In genomic region chr4:176321589-176321988, GRCh38 we compare ENCODE assay signal across 1 cellular context.
TF ChIP-seq lines count a peak whose summit lies in the region.

No MANE protein-coding gene starts in this region.

TF ChIP-seq in GM12878, 131 proteins besides CTCF, POLR2A, EP300 and RAD21:
- TF ChIP-seq TAF1 (IDR thresholded peaks at IDR 0.05; ENCODE audit: borderline replicate concordance, low read depth, low read length): no peak
- peak; percentile 49; the same call in 1 of the 2 replicates for TF ChIP-seq GABPA (IDR thresholded peaks at IDR 0.05; ENCODE audit: low read depth)
